ENCODE assay signal across 10 cellular contexts in the genomic region with DNA sequence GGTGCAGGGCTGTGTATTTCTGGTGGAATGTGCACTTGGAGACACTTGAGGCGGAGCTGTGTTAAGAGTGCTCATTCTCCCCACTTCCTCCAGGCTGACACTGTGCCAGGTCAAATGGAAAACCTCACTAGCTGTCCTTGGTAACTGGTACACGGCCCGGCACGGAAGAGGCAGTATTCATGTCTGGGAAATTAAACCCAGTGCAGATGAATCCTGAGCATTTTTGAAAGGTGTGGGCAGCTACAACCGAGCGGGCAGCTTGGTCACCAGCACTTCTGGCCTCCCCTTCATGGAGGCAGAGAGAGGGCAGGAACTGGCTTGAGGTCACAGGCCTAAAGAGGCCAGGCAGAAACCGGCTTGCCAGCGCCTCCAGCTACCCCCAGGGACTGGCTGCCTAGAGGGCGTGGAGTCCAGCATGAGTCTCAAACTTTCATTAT. TPM values are rescaled to one million over a fixed set of nuclear protein-coding genes. Genes with fewer than 3 reads are reported as not detected.
DNase-seq lines count a peak whose midpoint lies in the region; ATAC-seq and TF ChIP-seq lines count a peak whose summit lies in the region.
"Had no signal": no experiment of that assay in that cellular context is flagged by ENCODE, and none has a peak within 500 bp of the region (broad histone marks: within the 10 kb centered on the region; RNA-seq: fewer than 3 reads in every experiment).

No MANE protein-coding gene starts in this region.

- H2BK5ac ChIP-seq in mesenchymal stem cell (ENCODE audit: low read depth, low read length, poor library complexity, severe bottlenecking) (no peak overlapping the region), neuronal stem cell (ENCODE audit: low read length) (no peak overlapping the region)

- H2AFZ ChIP-seq in ACC112 (ENCODE audit: low read length, unreplicated experiment) (no peak overlapping the region), HCT116 (ENCODE audit: low read depth, low read length, poor library complexity, severe bottlenecking) (no peak overlapping the region), mesenchymal stem cell (ENCODE audit: low read depth, low read length) (no peak overlapping the region), neuronal stem cell (ENCODE audit: low read length) (no peak overlapping the region)

- H4K91ac ChIP-seq in mesenchymal stem cell (ENCODE audit: low read length) (peak overlapping the region; percentile 29), neuronal stem cell (ENCODE audit: low read depth, low read length, poor library complexity) (no peak overlapping the region)

- H3K4me1 ChIP-seq in ACC112 (ENCODE audit: control insufficient read depth, insufficient read depth, low read length, unreplicated experiment) (peaks cover 9% of the 10 kb centered on the region), HCT116 (ENCODE audit: control insufficient read depth in 1 of 2, insufficient read depth in 2 of 2, low read length in 2 of 2) (peaks cover 13 to 22% of the 10 kb centered on the region in 2 experiments; a peak in 3 of 4 replicates), mesenchymal stem cell (ENCODE audit: control insufficient read depth, insufficient read depth, low read depth, low read length) (peaks cover 20% of the 10 kb centered on the region), neuronal stem cell (ENCODE audit: control insufficient read depth in 2 of 2, insufficient read depth in 1 of 2, low read depth in 1 of 2, low read length in 2 of 2) (peaks cover 7 to 8% of the 10 kb centered on the region in 2 donors)

- H3K23ac ChIP-seq in mesenchymal stem cell (ENCODE audit: low read length in 2 of 2) (no peak overlapping the region), neuronal stem cell (ENCODE audit: low read depth, low read length, poor library complexity) (no peak overlapping the region)

- H3K79me1 ChIP-seq in mesenchymal stem cell (replicated peaks; ENCODE audit: low read length, poor library complexity, severe bottlenecking) (peaks cover 50% of the 10 kb centered on the region), neuronal stem cell (ENCODE audit: low read depth, low read length) (peaks cover 15% of the 10 kb centered on the region)

- no peaks in the 10 kb centered on the region for H4K20me1 ChIP-seq in HCT116 (ENCODE audit: insufficient read depth)

- H4K8ac ChIP-seq in mesenchymal stem cell (ENCODE audit: low read length) (no peak overlapping the region), neuronal stem cell (ENCODE audit: low read depth, low read length) (no peak overlapping the region)

- POLR2A ChIA-PET in HCT116 (lab: Charles Lee): no interaction called here

- H3K27ac Mint-ChIP-seq in activated naive CD8-positive, alpha-beta T cell treated with anti-CD3 and anti-CD28 coated beads for 36 hours: peak overlapping the region; percentile 25

- H3K36me3 ChIP-seq in ACC112 (ENCODE audit: insufficient read depth, low read length): peaks cover 6% of the 10 kb centered on the region; the same call in 1 of the 2 replicates
- H3K36me3 ChIP-seq in HCT116 (ENCODE audit: control insufficient read depth in 1 of 2, insufficient read depth in 2 of 2, low read length in 2 of 2): peaks cover 24 to 29% of the 10 kb centered on the region in 2 experiments
- H3K36me3 ChIP-seq in mesenchymal stem cell (ENCODE audit: control insufficient read depth in 1 of 2, insufficient read depth in 2 of 2, low read depth in 1 of 2, low read length in 2 of 2): peaks cover 41 to 48% of the 10 kb centered on the region in 2 experiments
- peaks cover 33 to 46% of the 10 kb centered on the region in 2 donors for H3K36me3 ChIP-seq in neuronal stem cell (replicated peaks in 1 of 2; ENCODE audit: control insufficient read depth in 2 of 2, insufficient read depth in 2 of 2, low read length in 2 of 2)

- H3K14ac ChIP-seq in mesenchymal stem cell (ENCODE audit: low read length in 2 of 2): no peak overlapping the region
- no peak overlapping the region for H3K14ac ChIP-seq in neuronal stem cell (ENCODE audit: low read length)

- TF ChIP-seq POLR2A in HCT116 (IDR thresholded peaks at IDR 0.05; ENCODE audit: borderline replicate concordance, extremely low read depth, insufficient read depth, insufficient read length): no peak

- peaks cover 23% of the 10 kb centered on the region for H3K36me3 Mint-ChIP-seq in activated naive CD8-positive, alpha-beta T cell treated with anti-CD3 and anti-CD28 coated beads for 36 hours

- H3K9ac ChIP-seq in HCT116 (ENCODE audit: low read length): 0 out of 2 replicates have a peak overlapping the region, but pooled peaks have one; percentile 79
- H3K9ac ChIP-seq in mesenchymal stem cell (ENCODE audit: low read length): peak overlapping the region; percentile 86
- no peak overlapping the region for H3K9ac ChIP-seq in neuronal stem cell (ENCODE audit: low read depth, low read length, poor library complexity)

- H3K18ac ChIP-seq in mesenchymal stem cell (ENCODE audit: low read depth in 1 of 2, low read length in 2 of 2) (no peak overlapping the region), neuronal stem cell (ENCODE audit: low read length) (no peak overlapping the region)

- H2AK5ac ChIP-seq in mesenchymal stem cell (ENCODE audit: low read length, severe bottlenecking) (no peak overlapping the region), neuronal stem cell (ENCODE audit: low read depth, low read length) (no peak overlapping the region)

- no peak for TF ChIP-seq RAD21 in HCT116 (IDR thresholded peaks at IDR 0.05; ENCODE audit: low read depth)

- H3K27me3 Mint-ChIP-seq in activated naive CD8-positive, alpha-beta T cell treated with anti-CD3 and anti-CD28 coated beads for 36 hours: no peaks in the 10 kb centered on the region

- CTCF ChIA-PET in HCT116 (lab: Charles Lee): no interaction called here

- RAD21 ChIA-PET in HCT116 (lab: Charles Lee; ENCODE audit: low non-redundant PET in 1 of 2, low total read pairs in 2 of 2, uncharacterized antibody in 2 of 2, unreplicated experiment in 2 of 2): no interaction called here

- no peaks in the 10 kb centered on the region for H3K9me3 ChIP-seq in HCT116 (ENCODE audit: control insufficient read depth in 1 of 2, insufficient read depth in 1 of 2, low read depth in 1 of 2, low read length in 2 of 2)
- no peaks in the 10 kb centered on the region for H3K9me3 ChIP-seq in mesenchymal stem cell (ENCODE audit: control insufficient read depth, low read length)
- H3K9me3 ChIP-seq in neuronal stem cell (replicated peaks in 1 of 2; ENCODE audit: control insufficient read depth in 2 of 2, insufficient read depth in 1 of 2, low read depth in 1 of 2, low read length in 2 of 2): peaks cover 0 to 1% of the 10 kb centered on the region in 2 donors

- H3K9me3 Mint-ChIP-seq in activated naive CD8-positive, alpha-beta T cell treated with anti-CD3 and anti-CD28 coated beads for 36 hours: no peaks in the 10 kb centered on the region

- H3K27me3 ChIP-seq in ACC112 (ENCODE audit: insufficient read depth, low read length): no peaks in the 10 kb centered on the region
- no peaks in the 10 kb centered on the region for H3K27me3 ChIP-seq in HCT116 (ENCODE audit: insufficient read depth, low read length)
- no peaks in the 10 kb centered on the region for H3K27me3 ChIP-seq in mesenchymal stem cell (ENCODE audit: control insufficient read depth in 1 of 2, insufficient read depth in 1 of 2, low read length in 2 of 2)
- no peaks in the 10 kb centered on the region for H3K27me3 ChIP-seq in neuronal stem cell (ENCODE audit: control insufficient read depth in 3 of 3, insufficient read depth in 3 of 3, low read depth in 1 of 3, low read length in 3 of 3)

- H2BK120ac ChIP-seq in mesenchymal stem cell (ENCODE audit: low read depth, low read length) (no peak overlapping the region), neuronal stem cell (ENCODE audit: low read depth, low read length) (no peak overlapping the region)

- H3K4me3 ChIP-seq in ACC112 (ENCODE audit: low read depth, low read length): peak overlapping the region; percentile 93
- peak overlapping the region; percentile 75 to 97; a peak in 3 of 4 replicates for H3K4me3 ChIP-seq in HCT116 (replicated peaks in 1 of 2; ENCODE audit: low read depth in 1 of 2, low read length in 2 of 2)
- H3K4me3 ChIP-seq in mesenchymal stem cell (ENCODE audit: insufficient read depth in 1 of 2, low read depth in 1 of 2, low read length in 2 of 2): peak overlapping the region in 1 of 2 experiments; percentile 86
- peak overlapping the region in 1 of 2 donors; percentile 9 for H3K4me3 ChIP-seq in neuronal stem cell (ENCODE audit: low read length in 2 of 2)

- H3K79me2 ChIP-seq in ACC112 (ENCODE audit: control insufficient read depth, insufficient read depth, low read length, unreplicated experiment) (peaks cover 32% of the 10 kb centered on the region), HCT116 (ENCODE audit: insufficient read depth, low read length) (peaks cover 59% of the 10 kb centered on the region)

- H3K4me1 Mint-ChIP-seq in activated naive CD8-positive, alpha-beta T cell treated with anti-CD3 and anti-CD28 coated beads for 36 hours: peaks cover 21% of the 10 kb centered on the region

- H2BK12ac ChIP-seq in mesenchymal stem cell (ENCODE audit: low read length in 2 of 2) (no peak overlapping the region), neuronal stem cell (ENCODE audit: low read length) (no peak overlapping the region)

- H3K4me2 ChIP-seq in HCT116 (ENCODE audit: low read length) (peak overlapping the region; percentile 97), mesenchymal stem cell (ENCODE audit: low read length, poor library complexity, severe bottlenecking) (peak overlapping the region; percentile 52), neuronal stem cell (ENCODE audit: insufficient read depth, low read length, poor library complexity, severe bottlenecking) (no peak overlapping the region)

- peak overlapping the region; percentile 48 for H3K4me3 Mint-ChIP-seq in activated naive CD8-positive, alpha-beta T cell treated with anti-CD3 and anti-CD28 coated beads for 36 hours

- ATAC-seq in HCT116 (no peak), GM19324 (IDR thresholded peaks at IDR 0.05; ENCODE audit: low FRiP score, unreplicated experiment) (no peak), GM21423 (IDR thresholded peaks at IDR 0.05; ENCODE audit: unreplicated experiment) (no peak)

- DNase-seq in HCT116 (ENCODE audit: low read depth, low spot score) (no peak), mesenchymal stem cell (peak; percentile 36), NCI-H1694 (lab: John Stamatoyannopoulos, UW) (no peak), neuronal stem cell (ENCODE audit: low spot score) (no peak)
- DNase-seq in activated naive CD8-positive, alpha-beta T cell treated with anti-CD3 and anti-CD28 coated beads for 36 hours: no peak
- DNase-seq: effector CD8-positive, alpha-beta T cell; NCI-H226 had no signal

- H3K9me2 ChIP-seq in HCT116 (ENCODE audit: insufficient read depth): no peaks in the 10 kb centered on the region

- no peak overlapping the region for H2BK15ac ChIP-seq in mesenchymal stem cell (ENCODE audit: low read depth, poor library complexity, severe bottlenecking)
- no peak overlapping the region for H2BK15ac ChIP-seq in neuronal stem cell (ENCODE audit: low read length)

- H3K27ac ChIP-seq in ACC112 (ENCODE audit: low read depth, low read length) (0 out of 2 replicates have a peak overlapping the region, but pooled peaks have one; percentile 10), HCT116 (ENCODE audit: low read depth, low read length) (no peak overlapping the region), mesenchymal stem cell (ENCODE audit: low read length, poor library complexity, severe bottlenecking) (peak overlapping the region; percentile 39), neuronal stem cell (replicated peaks; ENCODE audit: low read length) (no peak overlapping the region)

- BruUV-seq in HCT116 (replicated peaks; lab: Mats Ljungman, UMichigan): no TSS peak

- H3K4ac ChIP-seq in mesenchymal stem cell (ENCODE audit: low read depth in 1 of 2, low read length in 2 of 2) (no peak overlapping the region), neuronal stem cell (ENCODE audit: low read length) (no peak overlapping the region)

- WGBS in mesenchymal stem cell: 93% methylated on average over 7 of the region's 9 CpGs
- WGBS in neuronal stem cell (ENCODE audit: extremely low coverage in 2 of 2, insufficient read length in 2 of 2, insufficient replicate concordance in 1 of 2), 2 donors: no CpG with 5 or more reads among the region's 9 CpGs

- TF ChIP-seq CTCF in HCT116 (IDR thresholded peaks at IDR 0.05 in 2 of 3, conservative IDR thresholded peaks at IDR 0.05 in 1 of 3; ENCODE audit: borderline replicate concordance in 1 of 3, insufficient read depth in 1 of 3, low read depth in 2 of 3, low read length in 2 of 3): no peak

- intact Hi-C loops in HCT116 (cut with micrococcal nuclease): loop anchor here (10.0 kb wide), 1 partner anchor 251 kb away; no protein-coding TSS in a partner anchor

RNA-seq across cellular contexts. Expression of a gene that starts 1.6 kb away (rescaled TPM):
- 98.4 TPM for total RNA-seq in HCT116 (2021; ENCODE audit: unreplicated experiment)
- polyA plus RNA-seq in HCT116 (2012): 76.0 and 80.6 TPM in 2 replicates
- 10 to 100 TPM; 90.0 to 91.6 TPM for total RNA-seq in activated naive CD8-positive, alpha-beta T cell treated with anti-CD3 and anti-CD28 coated beads for 36 hours
- polyA plus RNA-seq in mesenchymal stem cell (2013, experiment 1 of 2): 63.5 TPM
- 62.4 TPM for polyA plus RNA-seq in mesenchymal stem cell (2013, experiment 2 of 2)
- polyA plus RNA-seq in neuronal stem cell (2013, experiment 1 of 2): 49.2 TPM
- polyA plus RNA-seq in neuronal stem cell (2013, experiment 2 of 2): 50.1 TPM

RNA-seq across cellular contexts. Expression of a gene that starts 48.5 kb away (rescaled TPM):
- total RNA-seq in HCT116 (2021; ENCODE audit: unreplicated experiment): 6.9 TPM
- polyA plus RNA-seq in HCT116 (2012): 2.4 and 3.1 TPM in 2 replicates
- 1 to 10 TPM; 6.0 to 6.2 TPM for total RNA-seq in activated naive CD8-positive, alpha-beta T cell treated with anti-CD3 and anti-CD28 coated beads for 36 hours
- not detected for polyA plus RNA-seq in mesenchymal stem cell (2013, experiment 1 of 2)
- not detected for polyA plus RNA-seq in mesenchymal stem cell (2013, experiment 2 of 2)
- 2.5 TPM for polyA plus RNA-seq in neuronal stem cell (2013, experiment 1 of 2)
- polyA plus RNA-seq in neuronal stem cell (2013, experiment 2 of 2): 2.5 TPM

Comparison
In these comparisons a context has a peak if more than half of its experiments do, and no peak if none do; other contexts are left out.
1. H3K27ac ChIP-seq: peak in ACC112 (single experiment) and mesenchymal stem cell (single experiment); none in HCT116 (single experiment) and neuronal stem cell (single experiment).